Comparison of ENCODE assay signal across 12 cellular contexts in the genomic region with DNA sequence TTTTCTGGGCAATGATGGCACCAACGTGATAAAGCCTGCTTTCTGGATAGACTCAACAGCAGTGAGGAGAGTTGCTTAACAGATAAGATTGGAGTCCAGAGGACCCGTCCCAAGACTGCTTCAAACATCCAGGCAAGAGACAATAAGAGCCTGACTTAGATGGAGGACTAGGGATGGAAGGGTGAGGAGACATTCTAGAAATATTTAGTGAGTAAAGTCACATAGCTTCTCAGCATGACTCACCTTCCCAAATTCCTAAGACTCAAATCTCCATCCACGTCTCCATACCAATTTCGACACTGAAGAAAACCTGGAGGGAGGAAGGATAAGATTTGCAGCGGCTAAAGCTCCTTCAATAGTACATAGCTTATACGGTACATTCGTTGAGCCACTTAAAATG.
DNase-seq lines count a peak whose midpoint lies in the region; ATAC-seq and TF ChIP-seq lines count a peak whose summit lies in the region.
"Had no signal": no experiment of that assay in that cellular context is flagged by ENCODE, and none has a peak within 500 bp of the region (broad histone marks: within the 10 kb centered on the region; RNA-seq: fewer than 3 reads in every experiment).

No MANE protein-coding gene starts in this region.

- H2BK12ac ChIP-seq in trophoblast cell (ENCODE audit: low read length): no peak overlapping the region

- WGBS in trophoblast cell (ENCODE audit: extremely low coverage, insufficient coverage, insufficient read length): no CpG with 5 or more reads among the region's 7 CpGs
- 71 to 82% methylated on average over 6 to 7 of the region's 7 CpGs for WGBS in transverse colon (ENCODE audit: low coverage in 1 of 2), 2 donors

- H2AK5ac ChIP-seq in trophoblast cell (ENCODE audit: low read length): no peak overlapping the region

- no peak overlapping the region for H3K14ac ChIP-seq in trophoblast cell (ENCODE audit: low read length)

- no peak overlapping the region for H2BK120ac ChIP-seq in trophoblast cell (ENCODE audit: insufficient read depth, low read length, poor library complexity)

- H3K9ac ChIP-seq in trophoblast cell (ENCODE audit: low read length): no peak overlapping the region

- H3K9me3 ChIP-seq in SJSA1 (replicated peaks) (no peaks in the 10 kb centered on the region), trophoblast cell (ENCODE audit: insufficient read depth, low read depth, low read length) (no peaks in the 10 kb centered on the region), transverse colon (no peaks in the 10 kb centered on the region)
- H3K9me3 ChIP-seq: tibial artery had no signal

- H3K23ac ChIP-seq in trophoblast cell (ENCODE audit: low read length): no peak overlapping the region

- no peak overlapping the region for H4K8ac ChIP-seq in trophoblast cell (ENCODE audit: low read depth, low read length)

- H3K27ac ChIP-seq in SJSA1 (peak overlapping the region; percentile 93), trophoblast cell (ENCODE audit: low read depth, low read length) (peak overlapping the region; percentile 28), transverse colon (peak overlapping the region in 1 of 4 donors; percentile 76)
- H3K27ac ChIP-seq: tibial artery had no signal

- H2BK5ac ChIP-seq in trophoblast cell (ENCODE audit: low read depth, low read length, poor library complexity): no peak overlapping the region

- no peak for TF ChIP-seq EP300 in transverse colon (IDR thresholded peaks at IDR 0.05; ENCODE audit: low read depth)

- peaks cover 6% of the 10 kb centered on the region for H3K79me1 ChIP-seq in trophoblast cell (ENCODE audit: low read length)

- no peak for TF ChIP-seq CTCF in transverse colon (IDR thresholded peaks at IDR 0.05)

- TF ChIP-seq POLR2A in transverse colon (IDR thresholded peaks at IDR 0.05): no peak

- no peaks in the 10 kb centered on the region for H3K79me2 ChIP-seq in trophoblast cell (ENCODE audit: control insufficient read depth, insufficient read depth, low read length, poor library complexity)

- no peak overlapping the region for H3K18ac ChIP-seq in trophoblast cell (ENCODE audit: low read length)

- H3K4me3 ChIP-seq in SJSA1 (peak overlapping the region; percentile 1; the same call in 1 of the 2 replicates), trophoblast cell (ENCODE audit: low read depth, low read length) (no peak overlapping the region), transverse colon (no peak overlapping the region)
- H3K4me3 ChIP-seq: tibial artery had no signal

- H4K91ac ChIP-seq in trophoblast cell (ENCODE audit: low read depth, low read length): no peak overlapping the region

- in situ Hi-C loops in transverse colon (cut with MboI; ENCODE audit: low pct_ligation_motif_present in 1 of 4, low pct_unique_long_range_greater_than_20kb in 1 of 4, low sequenced_read_pairs in 3 of 4): loop anchor here in 1 of 4 donors (25.0 kb wide), 1 partner anchor 92 kb away; a partner anchor contains a TSS

- DNase-seq in ELR (ENCODE audit: low read depth) (peak; percentile 97), SJSA1 (ENCODE audit: low read depth in 1 of 2, low spot score in 2 of 2) (peak; percentile 67 to 91), fibroblast of gingiva (ENCODE audit: low read depth) (peak; percentile 66), trophoblast cell (peak; percentile 76 to 95), NCI-H1694 (lab: John Stamatoyannopoulos, UW) (no peak), transverse colon (no peak)
- no peak for DNase-seq in activated CD4-positive, alpha-beta T cell treated with anti-CD3 and anti-CD28 coated beads for 1 hour
- DNase-seq: GOT3, T1000, tibial artery had no signal

- no peak overlapping the region for H4K12ac ChIP-seq in trophoblast cell (ENCODE audit: low read depth, low read length)

- H2AFZ ChIP-seq in trophoblast cell (ENCODE audit: insufficient read depth, low read length, poor library complexity): no peak overlapping the region

- no peak overlapping the region for H3K4ac ChIP-seq in trophoblast cell (ENCODE audit: low read depth, low read length)

- no peak overlapping the region for H3K4me2 ChIP-seq in trophoblast cell (ENCODE audit: low read length)

- no peak for ATAC-seq in HG02852 (IDR thresholded peaks at IDR 0.05; ENCODE audit: unreplicated experiment)
- ATAC-seq: natural killer cell treated with Interleukin-12 subunit alpha and Interleukin-12 subunit beta and Interleukin-15 and Interleukin-18, amount 100 ng/mL, for 72 hours had no signal

- H3K27me3 ChIP-seq in SJSA1 (replicated peaks) (no peaks in the 10 kb centered on the region), trophoblast cell (ENCODE audit: insufficient read depth, low read length) (no peaks in the 10 kb centered on the region), transverse colon (no peaks in the 10 kb centered on the region)
- H3K27me3 ChIP-seq: tibial artery had no signal

- H3K36me3 ChIP-seq in SJSA1: no peaks in the 10 kb centered on the region
- H3K36me3 ChIP-seq in trophoblast cell (ENCODE audit: control insufficient read depth in 1 of 2, insufficient read depth in 2 of 2, low read length in 2 of 2): no peaks in the 10 kb centered on the region
- H3K36me3 ChIP-seq in transverse colon: no peaks in the 10 kb centered on the region
- H3K36me3 ChIP-seq: tibial artery had no signal

- intact Hi-C loops in transverse colon (cut with DNase I; ENCODE audit: low total_unique reads): loop anchor here (10.0 kb wide), 1 partner anchor 89 kb away; a partner anchor contains a TSS

- H3K4me1 ChIP-seq in SJSA1 (replicated peaks) (peaks cover 83% of the 10 kb centered on the region), trophoblast cell (ENCODE audit: control insufficient read depth in 1 of 2, insufficient read depth in 2 of 2, low read length in 2 of 2) (peaks cover 8 to 19% of the 10 kb centered on the region in 2 experiments), transverse colon (peaks cover 10 to 47% (median 22%) of the 10 kb centered on the region in 4 donors)

Comparison
In these comparisons a context has a peak if more than half of its experiments do, and no peak if none do; other contexts are left out.
1. DNase-seq: peak in ELR (single experiment), SJSA1 (2 of 2), fibroblast of gingiva (single experiment) and trophoblast cell (2 of 2); none in NCI-H1694 (single experiment), activated CD4-positive, alpha-beta T cell treated with anti-CD3 and anti-CD28 coated beads for 1 hour (single experiment) and transverse colon (single experiment).